In genomic region chr2:102251042-102251848, GRCh38 we compare ENCODE assay signal across 8 cellular contexts.
DNase-seq lines count a peak whose midpoint lies in the region; ATAC-seq and TF ChIP-seq lines count a peak whose summit lies in the region.

No MANE protein-coding gene starts in this region.

- H3K4me3 ChIP-seq in neural cell (ENCODE audit: low read length), result peak overlapping the region; percentile 31
- peak overlapping the region; percentile 32 for H3K4me3 ChIP-seq in thymus (ENCODE audit: low read length)

- H3K9me3 Mint-ChIP-seq in activated CD8-positive, alpha-beta memory T cell treated with anti-CD3 and anti-CD28 coated beads, Interleukin-2, amount 10 ng/mL, durations not matched to agents 7 days and 5 days (ENCODE audit: low read depth), result no peaks in the 10 kb centered on the region

- no peaks in the 10 kb centered on the region for H3K9me2 ChIP-seq in neural cell (ENCODE audit: insufficient read depth, low read length)

- H3K36me3 ChIP-seq in neural cell (ENCODE audit: insufficient read depth, low read length) (no peaks in the 10 kb centered on the region), thymus (ENCODE audit: control insufficient read depth, insufficient read depth) (no peaks in the 10 kb centered on the region)

- no peak overlapping the region for H3K4me2 ChIP-seq in neural cell (ENCODE audit: low read length)

- ATAC-seq in activated CD8-positive, alpha-beta memory T cell treated with anti-CD3 and anti-CD28 coated beads, Interleukin-2, amount 10 ng/mL, durations not matched to agents 7 days and 5 days, result peak; percentile 75
- ATAC-seq in esophagus mucosa (peak; percentile 77), GM21737 (IDR thresholded peaks at IDR 0.05; ENCODE audit: unreplicated experiment) (no peak)

- WGBS in thymus, result 3% methylated on average over 52 of the region's 52 CpGs

- no peaks in the 10 kb centered on the region for H4K20me1 ChIP-seq in neural cell (ENCODE audit: insufficient read depth)

- peak; percentile 67 for DNase-seq in Daoy (ENCODE audit: low read depth)
- DNase-seq in HT-29 (ENCODE audit: low spot score), result peak; percentile 43
- DNase-seq in activated CD8-positive, alpha-beta memory T cell treated with anti-CD3 and anti-CD28 coated beads, Interleukin-2, amount 10 ng/mL, durations not matched to agents 7 days and 5 days, result peak; percentile 67
- no peak for DNase-seq in NCI-H2029 (lab: John Stamatoyannopoulos, UW)

- no peaks in the 10 kb centered on the region for H3K79me2 ChIP-seq in neural cell (replicated peaks; ENCODE audit: insufficient read depth, low read length)

- TF ChIP-seq RAD21 in neural cell (conservative IDR thresholded peaks at IDR 0.05), result no peak

- CTCF ChIA-PET in activated CD8-positive, alpha-beta memory T cell treated with anti-CD3 and anti-CD28 coated beads, Interleukin-2, amount 10 ng/mL, durations not matched to agents 7 days and 5 days (lab: Charles Lee), result interaction anchor here (0.6 to 8.6 kb wide), 31 partner anchors 9 to 245 kb away, joined by 3 to 86 read pairs (median 4); partner anchors contain the start of gene IL18R1

- no peak overlapping the region for H2AFZ ChIP-seq in neural cell (ENCODE audit: low read depth, low read length)

- H3K27ac Mint-ChIP-seq in activated CD8-positive, alpha-beta memory T cell treated with anti-CD3 and anti-CD28 coated beads, Interleukin-2, amount 10 ng/mL, durations not matched to agents 7 days and 5 days, result peak overlapping the region; percentile 32

- H3F3A ChIP-seq in neural cell (ENCODE audit: insufficient read depth, low read length, poor library complexity, severe bottlenecking), result no peaks in the 10 kb centered on the region

- H3K4me3 Mint-ChIP-seq in activated CD8-positive, alpha-beta memory T cell treated with anti-CD3 and anti-CD28 coated beads, Interleukin-2, amount 10 ng/mL, durations not matched to agents 7 days and 5 days, result peak overlapping the region; percentile 75

- peaks cover 21% of the 10 kb centered on the region for H3K27me3 Mint-ChIP-seq in activated CD8-positive, alpha-beta memory T cell treated with anti-CD3 and anti-CD28 coated beads, Interleukin-2, amount 10 ng/mL, durations not matched to agents 7 days and 5 days

- H3K27me3 ChIP-seq in neural cell (ENCODE audit: insufficient read depth, low read depth, low read length) (peaks cover 10% of the 10 kb centered on the region), thymus (ENCODE audit: control insufficient read depth, insufficient read depth) (peaks cover 2% of the 10 kb centered on the region)

- H3K9me3 ChIP-seq in neural cell (ENCODE audit: low read length) (no peaks in the 10 kb centered on the region), thymus (ENCODE audit: control insufficient read depth) (no peaks in the 10 kb centered on the region)

- no peaks in the 10 kb centered on the region for H3K4me1 ChIP-seq in thymus (ENCODE audit: control insufficient read depth, insufficient read depth, low read length)

- peaks cover 12% of the 10 kb centered on the region for H3K36me3 Mint-ChIP-seq in activated CD8-positive, alpha-beta memory T cell treated with anti-CD3 and anti-CD28 coated beads, Interleukin-2, amount 10 ng/mL, durations not matched to agents 7 days and 5 days

- H3K4me1 Mint-ChIP-seq in activated CD8-positive, alpha-beta memory T cell treated with anti-CD3 and anti-CD28 coated beads, Interleukin-2, amount 10 ng/mL, durations not matched to agents 7 days and 5 days, result peaks cover 40% of the 10 kb centered on the region

- TF ChIP-seq EP300 in neural cell (conservative IDR thresholded peaks at IDR 0.05; ENCODE audit: poor library complexity, severe bottlenecking), result no peak

- TF ChIP-seq CTCF in neural cell (IDR thresholded peaks at IDR 0.05; ENCODE audit: poor library complexity, severe bottlenecking), result no peak

- H3K27ac ChIP-seq in neural cell (ENCODE audit: low read length), result no peak overlapping the region
- H3K27ac ChIP-seq in thymus (ENCODE audit: low read depth), result no peak overlapping the region

- no peak overlapping the region for H3K9ac ChIP-seq in neural cell (ENCODE audit: low read length)

TF ChIP-seq in neural cell, 6 proteins besides CTCF, POLR2A, EP300 and RAD21:
- no peak for TF ChIP-seq POLR2AphosphoS5 (IDR thresholded peaks at IDR 0.05)
- TF ChIP-seq SMC3 (conservative IDR thresholded peaks at IDR 0.05; ENCODE audit: poor library complexity), result no peak
- no peak for TF ChIP-seq EZH2 (IDR thresholded peaks at IDR 0.05; ENCODE audit: borderline replicate concordance, insufficient read depth, low read length, poor library complexity, severe bottlenecking)
- no peak for TF ChIP-seq REST (IDR thresholded peaks at IDR 0.05; ENCODE audit: borderline replicate concordance)
- no peak for TF ChIP-seq MXI1 (conservative IDR thresholded peaks at IDR 0.05; ENCODE audit: poor library complexity, severe bottlenecking)
- no peak for TF ChIP-seq TAF1 (IDR thresholded peaks at IDR 0.05; ENCODE audit: low read depth)
